In genomic region chr10:46539596-46540411, GRCh38 we compare ENCODE assay signal across 1 cellular context.
TF ChIP-seq lines count a peak whose summit lies in the region.

No MANE protein-coding gene starts in this region.

TF ChIP-seq in HepG2, 621 proteins besides CTCF, POLR2A, EP300 and RAD21 (continued from another document):
- TF ChIP-seq HINFP (CRISPR knock-in tag; IDR thresholded peaks at IDR 0.05; ENCODE audit: low read depth) (no peak), ZBED4 (CRISPR knock-in tag; IDR thresholded peaks at IDR 0.05; ENCODE audit: borderline replicate concordance) (0 out of 2 replicates have a peak, but pooled peaks have one; percentile 43), NAIF1 (CRISPR knock-in tag; IDR thresholded peaks at IDR 0.05; ENCODE audit: borderline replicate concordance) (0 out of 2 replicates have a peak, but pooled peaks have one; percentile 35), SAP130 (CRISPR knock-in tag; IDR thresholded peaks at IDR 0.05; ENCODE audit: low read depth) (0 out of 2 replicates have a peak, but pooled peaks have one; percentile 11), ZHX2 (IDR thresholded peaks at IDR 0.05; ENCODE audit: low read depth) (0 out of 2 replicates have a peak, but pooled peaks have one; percentile 33), ZHX2 (CRISPR knock-in tag; IDR thresholded peaks at IDR 0.05; ENCODE audit: borderline replicate concordance) (no peak), ZNF121 (CRISPR knock-in tag; IDR thresholded peaks at IDR 0.05) (0 out of 2 replicates have a peak, but pooled peaks have one; percentile 33), ARID4A (CRISPR knock-in tag; IDR thresholded peaks at IDR 0.05; ENCODE audit: borderline replicate concordance) (no peak)
